In the genomic region with DNA sequence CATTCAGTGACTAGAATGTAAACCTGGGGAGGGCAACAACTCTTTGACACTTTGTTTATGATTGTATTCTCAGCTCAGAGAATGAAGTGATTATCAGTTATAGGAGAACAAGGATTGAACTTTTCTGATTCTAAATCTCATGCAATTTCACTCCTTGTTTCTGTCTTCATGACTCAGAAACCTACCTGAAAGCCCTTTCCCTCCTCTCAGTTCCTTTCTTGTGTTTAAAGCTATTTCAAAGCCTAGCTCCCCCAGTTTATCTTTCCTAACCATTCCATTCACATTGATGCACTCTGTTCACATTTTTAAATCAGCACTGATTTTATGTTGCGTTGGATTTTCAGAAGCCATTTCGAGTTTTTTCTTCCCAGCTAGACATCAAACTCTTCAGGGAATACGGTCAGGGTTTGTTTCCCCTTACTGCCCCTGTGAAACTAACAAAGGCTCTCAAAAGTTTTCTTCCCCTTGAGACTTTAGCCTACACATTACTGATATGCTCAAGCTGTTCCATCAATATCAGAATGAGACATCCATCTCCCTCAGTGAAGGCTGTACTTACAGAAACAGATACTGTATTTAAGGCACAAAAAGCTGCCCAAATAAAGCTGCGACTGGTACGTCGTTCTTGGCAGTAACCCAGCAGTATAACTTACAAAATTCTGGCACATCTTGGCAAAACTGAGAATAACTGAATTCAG, we compare ENCODE assay signal across 27 cellular contexts. TPM values are rescaled to one million over a fixed set of nuclear protein-coding genes. Genes with fewer than 3 reads are reported as not detected.
"Had no signal": no experiment of that assay in that cellular context is flagged by ENCODE, and none has a peak within 500 bp of the region (broad histone marks: within the 10 kb centered on the region; RNA-seq: fewer than 3 reads in every experiment).

No MANE protein-coding gene starts in this region.

- H3K4me1 ChIP-seq: adrenal gland, breast epithelium had no signal

- H3K4me3 ChIP-seq: adrenal gland, breast epithelium, MG63, PC-9 had no signal

- H3K4me3 Mint-ChIP-seq: activated CD8-positive, alpha-beta T cell treated with anti-CD3 and anti-CD28 coated beads, Interleukin-2, amount 10 ng/mL, durations not matched to agents 7 days and 5 days; activated naive CD8-positive, alpha-beta T cell treated with anti-CD3 and anti-CD28 coated beads, Interleukin-2, amount 10 ng/mL, durations not matched to agents 7 days and 5 days; T-helper 17 cell; WTC11 had no signal

- H3K4me1 Mint-ChIP-seq: activated naive CD8-positive, alpha-beta T cell treated with anti-CD3 and anti-CD28 coated beads, Interleukin-2, amount 10 ng/mL, durations not matched to agents 7 days and 5 days; T-helper 17 cell had no signal

- H3K27ac ChIP-seq: adrenal gland, breast epithelium, PC-9 had no signal

- H3K27ac Mint-ChIP-seq: activated CD8-positive, alpha-beta T cell treated with anti-CD3 and anti-CD28 coated beads, Interleukin-2, amount 10 ng/mL, durations not matched to agents 7 days and 5 days; activated naive CD8-positive, alpha-beta T cell treated with anti-CD3 and anti-CD28 coated beads, Interleukin-2, amount 10 ng/mL, durations not matched to agents 7 days and 5 days; T-helper 17 cell; WTC11 had no signal

- H3K36me3 Mint-ChIP-seq: activated naive CD8-positive, alpha-beta T cell treated with anti-CD3 and anti-CD28 coated beads, Interleukin-2, amount 10 ng/mL, durations not matched to agents 7 days and 5 days; WTC11 had no signal

- H3K9me3 ChIP-seq: adrenal gland, MG63 had no signal

- H3K27me3 ChIP-seq: MG63 had no signal

- H3K9me3 Mint-ChIP-seq: activated naive CD8-positive, alpha-beta T cell treated with anti-CD3 and anti-CD28 coated beads, Interleukin-2, amount 10 ng/mL, durations not matched to agents 7 days and 5 days; WTC11 had no signal

- ATAC-seq: activated CD8-positive, alpha-beta T cell treated with anti-CD3 and anti-CD28 coated beads, Interleukin-2, amount 10 ng/mL, durations not matched to agents 7 days and 5 days; T-helper 17 cell; WTC11 had no signal

- H3K4me2 ChIP-seq: PC-9 had no signal

- H3K36me3 ChIP-seq: adrenal gland, breast epithelium, MG63 had no signal

- DNase-seq: activated CD4-positive, alpha-beta T cell treated with anti-CD3 and anti-CD28 coated beads for 48 hours; activated CD4-positive, alpha-beta T cell treated with anti-CD3 and anti-CD28 coated beads, Interleukin-2, amount 50 U/mL, for 4 hours; activated CD4-positive, CD25-positive, alpha-beta regulatory T cell treated with anti-CD3 and anti-CD28 coated beads, Interleukin-2, amount 50 U/mL, for 72 hours; activated CD8-positive, alpha-beta memory T cell treated with anti-CD3 and anti-CD28 coated beads, Interleukin-2, amount 50 U/mL, for 48 hours; activated CD8-positive, alpha-beta T cell treated with anti-CD3 and anti-CD28 coated beads, Interleukin-2, amount 10 ng/mL, durations not matched to agents 7 days and 5 days; activated naive CD4-positive, alpha-beta T cell treated with anti-CD3 and anti-CD28 coated beads, Interleukin-2, amount 50 U/mL, for 16 hours; activated naive CD8-positive, alpha-beta T cell treated with anti-CD3 and anti-CD28 coated beads, Interleukin-2, amount 10 ng/mL, durations not matched to agents 7 days and 5 days; activated T-cell treated with anti-CD3 and anti-CD28 coated beads, Interleukin-2, amount 50 U/mL, for 1 hour; adrenal gland; anterior cingulate cortex; central memory CD4-positive, alpha-beta T cell; MG63; MV-4-11; NCI-H1092 treated with DMSO at 0.1 percent for 48 hours; NCI-H1417 treated with DMSO at 0.1 percent for 48 hours; NCI-H1694; NCI-H2029; NCI-H2107; NCI-H2171 treated with DMSO at 0.1 percent for 48 hours; NCI-H226; NCI-H526; PC-9; SHP77 treated with DMSO at 0.1 percent for 48 hours; T-helper 17 cell; T-helper 9 cell had no signal

- H2AFZ ChIP-seq: PC-9 had no signal

RNA-seq across cellular contexts. Expression of gene SRPX, which starts 31.1 kb away (rescaled TPM):
- total RNA-seq: PC-9 had no signal
